37 cellular contexts compared by ENCODE assay signal in the genomic region with DNA sequence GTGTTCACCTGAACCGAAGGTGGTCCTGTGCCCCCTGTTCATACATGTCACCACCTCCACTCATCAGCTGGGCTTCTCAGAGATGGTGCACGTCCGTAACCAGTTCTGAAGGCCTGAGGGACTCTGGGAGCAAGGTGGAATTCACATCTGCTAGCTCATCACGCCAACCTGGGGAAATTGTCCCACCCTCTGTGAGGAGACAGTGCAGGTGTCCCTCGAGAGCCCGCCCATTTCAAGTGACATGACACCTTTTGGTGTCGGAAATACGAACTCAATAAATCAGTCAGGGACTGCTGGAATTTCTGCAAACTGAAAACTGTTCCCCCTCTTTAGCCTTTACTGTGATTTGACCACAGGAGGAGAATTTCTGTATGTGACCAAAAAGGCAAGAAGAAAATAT.
"Had no signal": no experiment of that assay in that cellular context is flagged by ENCODE, and none has a peak within 500 bp of the region (broad histone marks: within the 10 kb centered on the region; RNA-seq: fewer than 3 reads in every experiment).

No MANE protein-coding gene starts in this region.

- H3K27me3 Mint-ChIP-seq: activated CD4-positive, alpha-beta T cell treated with anti-CD3 and anti-CD28 coated beads, Interleukin-2, amount 10 ng/mL, durations not matched to agents 24 days and 14 days; activated CD8-positive, alpha-beta T cell treated with anti-CD3 and anti-CD28 coated beads for 36 hours had no signal

- H3K36me3 ChIP-seq: adrenal gland, brain microvascular endothelial cell, breast epithelium, cardiac muscle cell had no signal

- ATAC-seq: activated CD8-positive, alpha-beta T cell treated with anti-CD3 and anti-CD28 coated beads for 36 hours; activated naive CD4-positive, alpha-beta T cell treated with anti-CD3 and anti-CD28 coated beads, Interleukin-2, amount 50 U/mL, for 72 hours; activated T-cell treated with anti-CD3 and anti-CD28 coated beads, Interleukin-2, amount 50 U/mL, for 4 hours; activated T-cell treated with anti-CD3 and anti-CD28 coated beads, Interleukin-2, amount 50 U/mL, for 72 hours; activated T-helper 17 cell treated with anti-CD3 and anti-CD28 coated beads, Interleukin-2, amount 50 U/mL, for 72 hours; body of pancreas; T-cell; T-helper 17 cell had no signal

- FAIRE-seq: astrocyte, TTC549 had no signal

- DNase-seq: activated B cell treated with CpG ODN at 0.5 μM for 24 hours; activated CD4-positive, alpha-beta memory T cell treated with anti-CD3 and anti-CD28 coated beads for 36 hours; activated CD4-positive, alpha-beta T cell treated with anti-CD3 and anti-CD28 coated beads for 4 hours; activated CD4-positive, alpha-beta T cell treated with anti-CD3 and anti-CD28 coated beads, Interleukin-2, amount 10 ng/mL, durations not matched to agents 24 days and 14 days; activated CD4-positive, alpha-beta T cell treated with anti-CD3 and anti-CD28 coated beads, Interleukin-2, amount 50 U/mL, for 1 hour; activated CD4-positive, alpha-beta T cell treated with anti-CD3 and anti-CD28 coated beads, Interleukin-2, amount 50 U/mL, for 4 hours; activated CD4-positive, CD25-positive, alpha-beta regulatory T cell treated with anti-CD3 and anti-CD28 coated beads, Interleukin-2, amount 50 U/mL, for 72 hours; activated CD8-positive, alpha-beta memory T cell treated with anti-CD3 and anti-CD28 coated beads, Interleukin-2, amount 50 U/mL, for 4 hours; activated CD8-positive, alpha-beta T cell treated with anti-CD3 and anti-CD28 coated beads for 36 hours; activated effector memory CD4-positive, alpha-beta T cell treated with anti-CD3 and anti-CD28 coated beads, Interleukin-2, amount 50 U/mL, for 16 hours; activated gamma-delta T cell treated with Interleukin-2 at 50 U/mL for 16 hours; activated naive CD4-positive, alpha-beta T cell; activated naive CD4-positive, alpha-beta T cell treated with anti-CD3 and anti-CD28 coated beads for 36 hours; activated naive CD4-positive, alpha-beta T cell treated with anti-CD3 and anti-CD28 coated beads, Interleukin-2, amount 50 U/mL, for 16 hours; activated naive CD8-positive, alpha-beta T cell treated with anti-CD3 and anti-CD28 coated beads for 36 hours; activated T-cell treated with anti-CD3 and anti-CD28 coated beads for 4 hours; activated T-cell treated with anti-CD3 and anti-CD28 coated beads, Interleukin-2, amount 50 U/mL, for 1 hour; activated T-cell treated with anti-CD3 and anti-CD28 coated beads, Interleukin-2, amount 50 U/mL, for 4 hours; activated T-cell treated with anti-CD3 and anti-CD28 coated beads, Interleukin-2, amount 50 U/mL, for 72 hours; adrenal gland; amniotic stem cell; aorta; body of pancreas; brain microvascular endothelial cell; caudate nucleus; cerebellar nuclear complex; T-cell; T-helper 17 cell; T1000 had no signal

- H3K36me3 Mint-ChIP-seq: activated CD4-positive, alpha-beta memory T cell treated with anti-CD3 and anti-CD28 coated beads for 36 hours; activated naive CD8-positive, alpha-beta T cell treated with anti-CD3 and anti-CD28 coated beads for 36 hours; T-cell had no signal

- H3K27me3 ChIP-seq: adrenal gland, body of pancreas, brain microvascular endothelial cell, cardiac muscle cell had no signal

- H3K4me3 Mint-ChIP-seq: activated B cell treated with CpG ODN at 0.5 μM for 24 hours; activated CD4-positive, alpha-beta memory T cell treated with anti-CD3 and anti-CD28 coated beads for 36 hours; activated CD4-positive, alpha-beta T cell treated with anti-CD3 and anti-CD28 coated beads, Interleukin-2, amount 10 ng/mL, durations not matched to agents 24 days and 14 days; activated CD8-positive, alpha-beta T cell treated with anti-CD3 and anti-CD28 coated beads for 36 hours; activated naive CD4-positive, alpha-beta T cell treated with anti-CD3 and anti-CD28 coated beads for 36 hours; activated naive CD8-positive, alpha-beta T cell treated with anti-CD3 and anti-CD28 coated beads for 36 hours; activated T-cell treated with anti-CD3 and anti-CD28 coated beads, Interleukin-2, amount 50 U/mL, for 4 hours; activated T-cell treated with anti-CD3 and anti-CD28 coated beads, Interleukin-2, amount 50 U/mL, for 72 hours; activated T-helper 1 cell treated with anti-CD3 and anti-CD28 coated beads, Interleukin-12 subunit alpha, Interleukin-12 subunit beta, Interleukin-2, Interleukin-4 antibody, amounts not matched to agents 30 ng/mL and 10 ng/mL and 1 ng/mL, durations not matched to agents 14 hours and 24 hours and 36 hours; activated T-helper 17 cell treated with anti-CD3 and anti-CD28 coated beads, Interleukin-2, amount 50 U/mL, for 72 hours; central memory CD8-positive, alpha-beta T cell; T-cell; T-helper 17 cell had no signal

- H3K27ac Mint-ChIP-seq: activated B cell treated with CpG ODN at 0.5 μM for 24 hours; activated CD4-positive, alpha-beta memory T cell treated with anti-CD3 and anti-CD28 coated beads for 36 hours; activated CD4-positive, alpha-beta T cell treated with anti-CD3 and anti-CD28 coated beads, Interleukin-2, amount 10 ng/mL, durations not matched to agents 24 days and 14 days; activated CD8-positive, alpha-beta T cell treated with anti-CD3 and anti-CD28 coated beads for 36 hours; activated naive CD4-positive, alpha-beta T cell treated with anti-CD3 and anti-CD28 coated beads for 36 hours; activated naive CD4-positive, alpha-beta T cell treated with anti-CD3 and anti-CD28 coated beads, Interleukin-2, amount 50 U/mL, for 72 hours; activated naive CD8-positive, alpha-beta T cell treated with anti-CD3 and anti-CD28 coated beads for 36 hours; activated T-cell treated with anti-CD3 and anti-CD28 coated beads, Interleukin-2, amount 50 U/mL, for 72 hours; activated T-helper 1 cell treated with anti-CD3 and anti-CD28 coated beads, Interleukin-12 subunit alpha, Interleukin-12 subunit beta, Interleukin-2, Interleukin-4 antibody, amounts not matched to agents 30 ng/mL and 10 ng/mL and 1 ng/mL, durations not matched to agents 14 hours and 24 hours and 36 hours; activated T-helper 17 cell treated with anti-CD3 and anti-CD28 coated beads, Interleukin-2, amount 50 U/mL, for 72 hours; T-cell; T-helper 17 cell had no signal

- H3K4me3 ChIP-seq: adrenal gland, body of pancreas, breast epithelium, cardiac muscle cell had no signal

- H3K4me1 Mint-ChIP-seq: activated CD4-positive, alpha-beta T cell treated with anti-CD3 and anti-CD28 coated beads, Interleukin-2, amount 10 ng/mL, durations not matched to agents 24 days and 14 days; activated naive CD8-positive, alpha-beta T cell treated with anti-CD3 and anti-CD28 coated beads for 36 hours; activated T-helper 17 cell treated with anti-CD3 and anti-CD28 coated beads, Interleukin-2, amount 50 U/mL, for 72 hours; central memory CD8-positive, alpha-beta T cell; T-cell; T-helper 17 cell had no signal
